Comparison of ENCODE assay signal across 12 cellular contexts in the genomic region with DNA sequence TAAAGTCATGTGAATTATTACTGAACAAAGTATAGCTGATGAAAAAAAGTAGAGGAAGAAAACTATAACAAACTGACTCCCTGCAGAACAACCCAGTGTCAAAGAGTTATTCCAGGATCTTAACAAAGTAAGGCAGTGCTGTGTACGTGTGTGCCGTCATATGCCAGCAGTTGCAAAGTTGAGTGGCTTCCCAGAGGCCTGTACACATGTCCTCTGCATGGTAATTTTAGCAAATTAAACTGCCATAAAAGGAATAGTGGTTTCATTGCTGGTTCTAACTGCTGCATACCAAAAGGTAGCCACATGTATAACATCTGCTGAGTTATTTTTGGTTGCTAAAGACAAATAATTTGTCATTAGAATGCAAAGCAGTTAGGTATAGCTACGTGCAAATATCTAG. TPM values are rescaled to one million over a fixed set of nuclear protein-coding genes. Genes with fewer than 3 reads are reported as not detected.
A peak's percentile ranks its signal among the peaks of the same experiment; 100 is the strongest.
DNase-seq lines count a peak whose midpoint lies in the region; ATAC-seq and TF ChIP-seq lines count a peak whose summit lies in the region.
"Had no signal": no experiment of that assay in that cellular context is flagged by ENCODE, and none has a peak within 500 bp of the region (broad histone marks: within the 10 kb centered on the region; RNA-seq: fewer than 3 reads in every experiment).

No MANE protein-coding gene starts in this region.

- H3K9me2 ChIP-seq in Loucy (replicated peaks; ENCODE audit: low read depth, low read length) = no peaks in the 10 kb centered on the region

- no peak overlapping the region for H2AFZ ChIP-seq in Loucy (ENCODE audit: low read length)

- no peaks in the 10 kb centered on the region for H3F3A ChIP-seq in Loucy (ENCODE audit: low read depth)

- H3K9ac ChIP-seq in Loucy (ENCODE audit: low read depth, low read length, poor library complexity, severe bottlenecking) = no peak overlapping the region

- DNase-seq in left ventricle myocardium superior (no peak), right atrium auricular region (ENCODE audit: low spot score) (no peak), BE2C (no peak)
- DNase-seq in central memory CD8-positive, alpha-beta T cell (ENCODE audit: low spot score in 2 of 2) = no peak
- no peak for DNase-seq in central memory CD4-positive, alpha-beta T cell
- DNase-seq: C1 segment of cervical spinal cord; effector CD4-positive, alpha-beta T cell; NCI-H1105 treated with DMSO at 0.1 percent for 48 hours; NCI-H82 had no signal

- no peaks in the 10 kb centered on the region for H3K36me3 ChIP-seq in right atrium auricular region
- no peaks in the 10 kb centered on the region for H3K36me3 ChIP-seq in Loucy (ENCODE audit: insufficient read depth, low read length)
- H3K36me3 ChIP-seq in BE2C = no peaks in the 10 kb centered on the region

- no peak overlapping the region for H3K4me3 Mint-ChIP-seq in central memory CD8-positive, alpha-beta T cell

- H3K4me3 ChIP-seq in right atrium auricular region = no peak overlapping the region
- H3K4me3 ChIP-seq in Loucy (ENCODE audit: low read length, poor library complexity, severe bottlenecking) = no peak overlapping the region
- no peak overlapping the region for H3K4me3 ChIP-seq in BE2C (ENCODE audit: low read depth, low read length)

- peaks cover 35% of the 10 kb centered on the region for H3K36me3 Mint-ChIP-seq in central memory CD8-positive, alpha-beta T cell (ENCODE audit: insufficient read depth)

- peaks cover 82% of the 10 kb centered on the region for H3K4me1 Mint-ChIP-seq in central memory CD8-positive, alpha-beta T cell

- no peaks in the 10 kb centered on the region for H3K4me1 ChIP-seq in right atrium auricular region
- H3K4me1 ChIP-seq in Loucy (ENCODE audit: insufficient read depth, low read length, poor library complexity, severe bottlenecking) = peaks cover 34% of the 10 kb centered on the region
- H3K4me1 ChIP-seq in BE2C = peaks cover 2% of the 10 kb centered on the region; the same call in 1 of the 2 replicates

- H3K9me3 ChIP-seq in right atrium auricular region (no peaks in the 10 kb centered on the region), Loucy (ENCODE audit: insufficient read depth, low read depth, low read length) (no peaks in the 10 kb centered on the region), BE2C (no peaks in the 10 kb centered on the region)

- H3K27me3 ChIP-seq in right atrium auricular region = no peaks in the 10 kb centered on the region
- no peaks in the 10 kb centered on the region for H3K27me3 ChIP-seq in Loucy (ENCODE audit: insufficient read depth, low read length, poor library complexity, severe bottlenecking)
- no peaks in the 10 kb centered on the region for H3K27me3 ChIP-seq in BE2C

- peak; percentile 75 for ATAC-seq in left ventricle myocardium superior
- no peak for ATAC-seq in central memory CD8-positive, alpha-beta T cell (replicated peaks; ENCODE audit: extremely low read depth, poor library complexity, severe bottlenecking)
- no peak for ATAC-seq in GM21526 (IDR thresholded peaks at IDR 0.05; ENCODE audit: low FRiP score, unreplicated experiment)
- ATAC-seq in SK-N-SH treated with all-trans-retinoic acid at 6 μM for 48 hours = no peak

- TF ChIP-seq CTCF in right atrium auricular region (IDR thresholded peaks at IDR 0.05) = no peak
- TF ChIP-seq CTCF in Loucy (conservative IDR thresholded peaks at IDR 0.05; ENCODE audit: low read length) = no peak
- no peak for TF ChIP-seq CTCF in BE2C (IDR thresholded peaks at IDR 0.05; ENCODE audit: low read depth, low read length)

- H3K27ac ChIP-seq in right atrium auricular region = no peak overlapping the region

- H3K27me3 Mint-ChIP-seq in central memory CD8-positive, alpha-beta T cell = no peaks in the 10 kb centered on the region

- H3K27ac Mint-ChIP-seq in central memory CD8-positive, alpha-beta T cell (ENCODE audit: low read depth) = peak overlapping the region; percentile 84

- H3K79me2 ChIP-seq in Loucy (ENCODE audit: insufficient read depth, low read length) = peaks cover 63% of the 10 kb centered on the region

- intact Hi-C loops in left ventricle myocardium superior (cut with micrococcal nuclease) = no loop called here

- no peaks in the 10 kb centered on the region for H3K9me3 Mint-ChIP-seq in central memory CD8-positive, alpha-beta T cell

- peaks cover 17% of the 10 kb centered on the region for H4K20me1 ChIP-seq in Loucy (ENCODE audit: insufficient read depth, low read length, poor library complexity, severe bottlenecking)

- peak overlapping the region; percentile 1 for H3K4me2 ChIP-seq in Loucy (ENCODE audit: low read depth, low read length, poor library complexity, severe bottlenecking)

TF ChIP-seq in SK-N-SH treated with all-trans-retinoic acid at 6 μM for 48 hours, 23 proteins besides CTCF, POLR2A, EP300 and RAD21:
- TF ChIP-seq OSR1 (CRISPR knock-in tag; IDR thresholded peaks at IDR 0.05) = no peak
- no peak for TF ChIP-seq ZC3H10 (CRISPR knock-in tag; IDR thresholded peaks at IDR 0.05)
- no peak for TF ChIP-seq ZNF565 (CRISPR knock-in tag; conservative IDR thresholded peaks at IDR 0.05; ENCODE audit: low read depth)
- no peak for TF ChIP-seq GLIS3 (CRISPR knock-in tag; IDR thresholded peaks at IDR 0.05)
- no peak for TF ChIP-seq TCF4 (CRISPR knock-in tag; IDR thresholded peaks at IDR 0.05; ENCODE audit: borderline replicate concordance)
- no peak for TF ChIP-seq ARNTL (CRISPR knock-in tag; IDR thresholded peaks at IDR 0.05; ENCODE audit: borderline replicate concordance, low read depth)
- TF ChIP-seq ZNF8 (CRISPR knock-in tag; IDR thresholded peaks at IDR 0.05) = no peak
- TF ChIP-seq ISL1 (CRISPR knock-in tag; IDR thresholded peaks at IDR 0.05) = no peak
- TF ChIP-seq BACH2 (CRISPR knock-in tag; IDR thresholded peaks at IDR 0.05; ENCODE audit: borderline replicate concordance) = no peak
- TF ChIP-seq ZFP30 (CRISPR knock-in tag; IDR thresholded peaks at IDR 0.05) = no peak
- TF ChIP-seq SNAI2 (CRISPR knock-in tag; IDR thresholded peaks at IDR 0.05) = no peak
- TF ChIP-seq PPARA (CRISPR knock-in tag; IDR thresholded peaks at IDR 0.05; ENCODE audit: borderline replicate concordance) = no peak
- TF ChIP-seq, protein P1, sequence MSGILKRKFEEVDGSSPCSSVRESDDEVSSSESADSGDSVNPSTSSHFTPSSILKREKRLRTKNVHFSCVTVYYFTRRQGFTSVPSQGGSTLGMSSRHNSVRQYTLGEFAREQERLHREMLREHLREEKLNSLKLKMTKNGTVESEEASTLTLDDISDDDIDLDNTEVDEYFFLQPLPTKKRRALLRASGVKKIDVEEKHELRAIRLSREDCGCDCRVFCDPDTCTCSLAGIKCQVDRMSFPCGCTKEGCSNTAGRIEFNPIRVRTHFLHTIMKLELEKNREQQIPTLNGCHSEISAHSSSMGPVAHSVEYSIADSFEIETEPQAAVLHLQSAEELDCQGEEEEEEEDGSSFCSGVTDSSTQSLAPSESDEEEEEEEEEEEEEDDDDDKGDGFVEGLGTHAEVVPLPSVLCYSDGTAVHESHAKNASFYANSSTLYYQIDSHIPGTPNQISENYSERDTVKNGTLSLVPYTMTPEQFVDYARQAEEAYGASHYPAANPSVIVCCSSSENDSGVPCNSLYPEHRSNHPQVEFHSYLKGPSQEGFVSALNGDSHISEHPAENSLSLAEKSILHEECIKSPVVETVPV (CRISPR knock-in tag; IDR thresholded peaks at IDR 0.05) = no peak
- TF ChIP-seq, protein P2, sequence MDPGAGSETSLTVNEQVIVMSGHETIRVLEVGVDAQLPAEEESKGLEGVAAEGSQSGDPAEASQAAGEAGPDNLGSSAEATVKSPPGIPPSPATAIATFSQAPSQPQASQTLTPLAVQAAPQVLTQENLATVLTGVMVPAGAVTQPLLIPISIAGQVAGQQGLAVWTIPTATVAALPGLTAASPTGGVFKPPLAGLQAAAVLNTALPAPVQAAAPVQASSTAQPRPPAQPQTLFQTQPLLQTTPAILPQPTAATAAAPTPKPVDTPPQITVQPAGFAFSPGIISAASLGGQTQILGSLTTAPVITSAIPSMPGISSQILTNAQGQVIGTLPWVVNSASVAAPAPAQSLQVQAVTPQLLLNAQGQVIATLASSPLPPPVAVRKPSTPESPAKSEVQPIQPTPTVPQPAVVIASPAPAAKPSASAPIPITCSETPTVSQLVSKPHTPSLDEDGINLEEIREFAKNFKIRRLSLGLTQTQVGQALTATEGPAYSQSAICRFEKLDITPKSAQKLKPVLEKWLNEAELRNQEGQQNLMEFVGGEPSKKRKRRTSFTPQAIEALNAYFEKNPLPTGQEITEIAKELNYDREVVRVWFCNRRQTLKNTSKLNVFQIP (CRISPR knock-in tag; IDR thresholded peaks at IDR 0.05; ENCODE audit: borderline replicate concordance, low read depth) = no peak
- no peak for TF ChIP-seq ZNF70 (CRISPR knock-in tag; IDR thresholded peaks at IDR 0.05)
- TF ChIP-seq ZFP3 (CRISPR knock-in tag; IDR thresholded peaks at IDR 0.05) = no peak

RNA-seq across cellular contexts. Expression of gene RIPOR2, which starts 44.8 kb away (rescaled TPM):
- total RNA-seq in left ventricle myocardium superior (3.6 TPM), right atrium auricular region (1 to 10 TPM; 2.4 to 7.3 TPM)
- polyA plus RNA-seq in BE2C (2012; ENCODE audit: insufficient read depth, insufficient read length, low read depth) = not detected
